Comparison of ENCODE assay signal across 28 cellular contexts in the genomic region with DNA sequence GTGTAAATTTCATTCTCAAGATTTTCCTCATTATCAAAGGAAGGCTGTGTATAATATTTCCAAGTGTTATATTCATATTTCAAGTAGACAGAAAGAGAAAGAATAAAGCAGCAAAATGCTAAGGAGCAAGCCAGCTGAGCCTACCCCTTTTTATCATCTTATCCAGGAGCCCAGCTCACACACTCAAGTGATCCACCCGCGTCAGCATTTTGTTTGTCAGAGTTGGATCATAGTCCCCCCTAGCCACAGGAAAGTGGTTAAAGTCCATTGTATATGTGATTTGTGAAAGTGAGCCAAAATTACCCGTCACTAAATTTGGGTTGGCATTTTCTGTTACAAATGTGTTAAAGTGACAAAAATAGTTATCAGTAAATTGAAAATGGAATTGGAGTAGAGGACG.
"Had no signal": no experiment of that assay in that cellular context is flagged by ENCODE, and none has a peak within 500 bp of the region (broad histone marks: within the 10 kb centered on the region; RNA-seq: fewer than 3 reads in every experiment).

No MANE protein-coding gene starts in this region.

- H3K27ac ChIP-seq: neural progenitor cell, ovary, parathyroid adenoma, psoas muscle, skin epidermis, spleen, stomach, thoracic aorta, thyroid gland, tibial nerve, upper lobe of left lung, vagina had no signal

- H3K4me3 ChIP-seq: neural progenitor cell, ovary, psoas muscle, skin epidermis, smooth muscle cell, spleen, stomach, thoracic aorta, thyroid gland, tibial nerve, upper lobe of left lung, vagina had no signal

- H3K9me3 ChIP-seq: ovary, psoas muscle, spleen, thoracic aorta, thyroid gland, upper lobe of left lung, vagina had no signal

- H3K4me2 ChIP-seq: neural progenitor cell, smooth muscle cell had no signal

- H3K4me1 ChIP-seq: neural progenitor cell, parathyroid adenoma, psoas muscle, spleen, stomach, thyroid gland, tibial nerve, upper lobe of left lung, vagina had no signal

- FAIRE-seq: urothelium cell line had no signal

- H3K27me3 ChIP-seq: neural progenitor cell, ovary, spleen, stomach, thyroid gland, tibial nerve, upper lobe of left lung, vagina had no signal

- H3K9ac ChIP-seq: neural progenitor cell, parathyroid adenoma had no signal

- H2AFZ ChIP-seq: neural progenitor cell, parathyroid adenoma had no signal

- H3K36me3 ChIP-seq: neural progenitor cell, ovary, spleen, stomach, thoracic aorta, thyroid gland, tibial nerve, upper lobe of left lung, vagina had no signal

- H3K79me2 ChIP-seq: parathyroid adenoma had no signal

- DNase-seq: naive thymus-derived CD8-positive, alpha-beta T cell; nephron progenitor cell; occipital lobe; ovary; posterior cingulate gyrus; psoas muscle; right cardiac atrium; spleen; stimulated activated CD4-positive, alpha-beta T cell treated with anti-CD3 and anti-CD28 coated beads, Interleukin-12 subunit alpha, Interleukin-12 subunit beta, amount 100 ng/mL, for 4 hours; stimulated activated CD4-positive, alpha-beta T cell treated with anti-CD3 and anti-CD28 coated beads, Interleukin-2, amount 100 ng/mL, for 24 hours; stimulated activated CD4-positive, alpha-beta T cell treated with anti-CD3 and anti-CD28 coated beads, Interleukin-2, amount 100 ng/mL, for 48 hours; stimulated activated CD4-positive, alpha-beta T cell treated with anti-CD3 and anti-CD28 coated beads, Interleukin-4, amount 100 ng/mL, for 24 hours; stimulated activated naive B cell treated with anti-CD40 and anti-IgM and Interleukin-4, amounts not matched to agents 10 μg/mL and 1 μg/mL and 100 μg/mL, for 72 hours; stimulated activated naive CD4-positive, alpha-beta T cell treated with Interleukin-2 at 50 U/mL for 16 hours; stomach; thyroid gland; upper lobe of left lung had no signal

- ATAC-seq: naive thymus-derived CD8-positive, alpha-beta T cell; natural killer cell treated with Interleukin-12 subunit alpha and Interleukin-12 subunit beta and Interleukin-15 and Interleukin-18, amount 100 ng/mL, for 72 hours; right cardiac atrium; sciatic nerve; stimulated activated effector memory CD8-positive, alpha-beta T cell treated with anti-CD3 and anti-CD28 coated beads, Interleukin-12 subunit alpha, Interleukin-12 subunit beta, amount 100 ng/mL, for 72 hours; stimulated activated naive B cell treated with anti-CD40 and anti-IgM and Interleukin-4, amounts not matched to agents 10 μg/mL and 1 μg/mL and 100 μg/mL, for 72 hours had no signal
